Comparison of ENCODE assay signal across 8 cellular contexts in the genomic region with DNA sequence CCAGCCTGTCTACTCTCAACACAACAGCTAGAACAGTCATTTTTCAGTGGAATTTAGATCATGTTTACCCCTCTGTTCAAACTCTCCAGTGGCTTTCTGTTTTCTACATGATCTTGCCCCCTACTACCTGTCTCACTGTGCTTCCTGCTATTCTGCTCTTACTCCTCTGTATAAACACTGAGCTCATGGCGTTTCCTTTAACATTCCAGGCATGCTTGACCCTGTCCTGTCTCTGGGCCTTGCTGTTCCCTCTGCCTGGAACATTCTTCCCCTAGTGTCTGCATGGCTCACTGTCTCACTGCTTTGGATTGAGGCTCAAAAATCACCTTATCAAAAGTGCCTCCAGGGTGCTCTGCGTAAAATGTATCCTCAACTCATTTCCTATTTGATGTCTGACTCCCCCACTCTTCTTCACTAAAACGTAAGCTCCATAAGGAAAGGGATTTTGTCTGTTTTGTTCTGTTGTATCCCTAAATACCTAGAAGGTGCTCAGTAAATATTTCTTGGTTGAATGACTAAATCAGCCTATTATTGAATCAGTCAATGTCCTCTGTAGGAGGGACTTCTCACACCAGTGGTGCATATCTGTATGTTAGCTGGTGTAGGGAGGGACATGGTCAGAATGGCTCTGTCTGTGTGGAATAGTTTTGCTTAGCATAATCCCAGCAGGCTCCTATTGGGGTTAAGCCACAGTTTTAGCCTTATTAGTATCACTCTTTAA.
DNase-seq lines count a peak whose midpoint lies in the region; ATAC-seq and TF ChIP-seq lines count a peak whose summit lies in the region.
"Not testable (repeated sequence)": the region's sequence is repeated elsewhere in the genome, so short reads cannot be mapped to it uniquely, and the experiment has no call there.

No MANE protein-coding gene starts in this region.

- peak; percentile 2 for TF ChIP-seq CTCF in choroid plexus epithelial cell (conservative IDR thresholded peaks at IDR 0.05; ENCODE audit: low read depth, low read length)
- TF ChIP-seq CTCF in esophagus muscularis mucosa (IDR thresholded peaks at IDR 0.05) = not testable (repeated sequence)

- H3K27ac ChIP-seq in esophagus muscularis mucosa (replicated peaks in 1 of 4) = peak overlapping the region in 3 of 4 donors; percentile 45 to 69 (median 51)
- H3K27ac ChIP-seq in mesendoderm (ENCODE audit: low read depth, low read length) = not testable (repeated sequence)

- not testable (repeated sequence) for H3K56ac ChIP-seq in mesendoderm (ENCODE audit: low read length)

- not testable (repeated sequence) for H3K79me2 ChIP-seq in mesendoderm (ENCODE audit: control insufficient read depth, insufficient read depth, low read length)

- H4K5ac ChIP-seq in mesendoderm (ENCODE audit: low read length) = not testable (repeated sequence)

- H2BK120ac ChIP-seq in mesendoderm (ENCODE audit: low read depth, low read length) = not testable (repeated sequence)

- not testable (repeated sequence) for H4K8ac ChIP-seq in mesendoderm (ENCODE audit: low read depth, low read length)

- not testable (repeated sequence) for H3K9me3 ChIP-seq in adipocyte (ENCODE audit: control insufficient read depth, low read length); esophagus muscularis mucosa

- H3K4me3 Mint-ChIP-seq in stimulated activated effector memory CD8-positive, alpha-beta T cell treated with anti-CD3 and anti-CD28 coated beads, Interleukin-12 subunit alpha, Interleukin-12 subunit beta, amount 100 ng/mL, for 72 hours = not testable (repeated sequence)

- not testable (repeated sequence) for H3K79me1 ChIP-seq in mesendoderm (ENCODE audit: low read length)

- H3K4me3 ChIP-seq in adipocyte (ENCODE audit: low read length); choroid plexus epithelial cell (ENCODE audit: low read depth, low read length); esophagus muscularis mucosa; mesendoderm (ENCODE audit: low read length): not testable (repeated sequence)

- H2BK15ac ChIP-seq in mesendoderm (replicated peaks; ENCODE audit: low read depth) = not testable (repeated sequence)

- H3K4me1 ChIP-seq in adipocyte (ENCODE audit: control insufficient read depth, insufficient read depth, low read length) = peaks cover 12% of the 10 kb centered on the region
- H3K4me1 ChIP-seq in esophagus muscularis mucosa = peaks cover 0 to 14% (median 8%) of the 10 kb centered on the region in 4 donors
- not testable (repeated sequence) for H3K4me1 ChIP-seq in mesendoderm (ENCODE audit: control insufficient read depth, low read depth, low read length)

- H2AK5ac ChIP-seq in mesendoderm (ENCODE audit: low read length) = not testable (repeated sequence)

- not testable (repeated sequence) for H3K23ac ChIP-seq in mesendoderm (ENCODE audit: low read length)

- peaks cover 26% of the 10 kb centered on the region for H3K4me1 Mint-ChIP-seq in stimulated activated effector memory CD8-positive, alpha-beta T cell treated with anti-CD3 and anti-CD28 coated beads, Interleukin-12 subunit alpha, Interleukin-12 subunit beta, amount 100 ng/mL, for 72 hours

- H3K36me3 ChIP-seq in adipocyte (ENCODE audit: control insufficient read depth, insufficient read depth, low read length, severe bottlenecking); esophagus muscularis mucosa; mesendoderm (ENCODE audit: control insufficient read depth, insufficient read depth, low read length): not testable (repeated sequence)

- WGBS in esophagus muscularis mucosa = 63% methylated on average over 3 of the region's 3 CpGs
- WGBS in mesendoderm (ENCODE audit: extremely low coverage, insufficient coverage, low lambda C conversion rate) = no CpG with 5 or more reads among the region's 3 CpGs

- H2BK5ac ChIP-seq in mesendoderm (ENCODE audit: low read length) = not testable (repeated sequence)

- peak; percentile 47 for ATAC-seq in stimulated activated effector memory CD8-positive, alpha-beta T cell treated with anti-CD3 and anti-CD28 coated beads, Interleukin-12 subunit alpha, Interleukin-12 subunit beta, amount 100 ng/mL, for 72 hours

- not testable (repeated sequence) for TF ChIP-seq POLR2A in esophagus muscularis mucosa (IDR thresholded peaks at IDR 0.05; ENCODE audit: low read depth)

- H3K27me3 ChIP-seq in adipocyte (replicated peaks; ENCODE audit: control insufficient read depth, insufficient read depth, low read length); esophagus muscularis mucosa; mesendoderm (ENCODE audit: insufficient read depth, low read length, poor library complexity): not testable (repeated sequence)

- not testable (repeated sequence) for H3K9ac ChIP-seq in adipocyte (ENCODE audit: low read length); mesendoderm (ENCODE audit: low read length)

- not testable (repeated sequence) for H3K36me3 Mint-ChIP-seq in stimulated activated effector memory CD8-positive, alpha-beta T cell treated with anti-CD3 and anti-CD28 coated beads, Interleukin-12 subunit alpha, Interleukin-12 subunit beta, amount 100 ng/mL, for 72 hours

- H3K27ac Mint-ChIP-seq in stimulated activated effector memory CD8-positive, alpha-beta T cell treated with anti-CD3 and anti-CD28 coated beads, Interleukin-12 subunit alpha, Interleukin-12 subunit beta, amount 100 ng/mL, for 72 hours = not testable (repeated sequence)

- H3K9me3 Mint-ChIP-seq in stimulated activated effector memory CD8-positive, alpha-beta T cell treated with anti-CD3 and anti-CD28 coated beads, Interleukin-12 subunit alpha, Interleukin-12 subunit beta, amount 100 ng/mL, for 72 hours = not testable (repeated sequence)

- intact Hi-C loops in esophagus muscularis mucosa (cut with DNase I) = not testable (repeated sequence)

- not testable (repeated sequence) for H3K4ac ChIP-seq in mesendoderm (ENCODE audit: low read depth, low read length)

- not testable (repeated sequence) for H3K4me2 ChIP-seq in mesendoderm (ENCODE audit: low read length)

- TF ChIP-seq EP300 in esophagus muscularis mucosa (IDR thresholded peaks at IDR 0.05) = not testable (repeated sequence)

- not testable (repeated sequence) for H3K18ac ChIP-seq in mesendoderm (ENCODE audit: low read length)

- peak; percentile 70 for DNase-seq in EL
- DNase-seq in NCI-H226 = peak; percentile 76
- DNase-seq in adipocyte (ENCODE audit: low read depth) = peak; percentile 35
- peak; percentile 63 for DNase-seq in choroid plexus epithelial cell (ENCODE audit: low read depth)
- not testable (repeated sequence) for DNase-seq in esophagus muscularis mucosa (ENCODE audit: extremely low spot score); stimulated activated effector memory CD8-positive, alpha-beta T cell treated with anti-CD3 and anti-CD28 coated beads, Interleukin-12 subunit alpha, Interleukin-12 subunit beta, amount 100 ng/mL, for 72 hours (ENCODE audit: low spot score in 2 of 2)
- peak; percentile 61 for DNase-seq in iris pigment epithelial cell (ENCODE audit: low read depth)
- peak; percentile 89 for DNase-seq in mesendoderm
